13 cellular contexts compared by ENCODE assay signal in genomic region chr9:4713849-4714248, GRCh38. TPM values are rescaled to one million over a fixed set of nuclear protein-coding genes. Genes with fewer than 3 reads are reported as not detected.
DNase-seq lines count a peak whose midpoint lies in the region; ATAC-seq and TF ChIP-seq lines count a peak whose summit lies in the region.
"Had no signal": no experiment of that assay in that cellular context is flagged by ENCODE, and none has a peak within 500 bp of the region (broad histone marks: within the 10 kb centered on the region; RNA-seq: fewer than 3 reads in every experiment).

No MANE protein-coding gene starts in this region.

- H3K4me1 Mint-ChIP-seq in activated CD4-positive, alpha-beta memory T cell treated with anti-CD3 and anti-CD28 coated beads for 36 hours (ENCODE audit: low read depth), result no peaks in the 10 kb centered on the region
- no peaks in the 10 kb centered on the region for H3K4me1 Mint-ChIP-seq in activated CD4-positive, alpha-beta memory T cell treated with anti-CD3 and anti-CD28 coated beads, Interleukin-2, amount 10 ng/mL, durations not matched to agents 7 days and 5 days

- H3K36me3 ChIP-seq in WERI-Rb-1 (peaks cover 61% of the 10 kb centered on the region), esophagus muscularis mucosa (peaks cover 32 to 89% (median 68%) of the 10 kb centered on the region in 4 donors)

- H3K27me3 ChIP-seq in WERI-Rb-1 (ENCODE audit: insufficient read depth, low read depth, severe bottlenecking) (no peaks in the 10 kb centered on the region), esophagus muscularis mucosa (no peaks in the 10 kb centered on the region)

- no peak for TF ChIP-seq CTCF in WERI-Rb-1 (IDR thresholded peaks at IDR 0.05; ENCODE audit: low read depth, low read length)
- TF ChIP-seq CTCF in esophagus muscularis mucosa (IDR thresholded peaks at IDR 0.05), result no peak

- CTCF ChIA-PET in activated CD4-positive, alpha-beta memory T cell treated with anti-CD3 and anti-CD28 coated beads for 36 hours (lab: Charles Lee), result no interaction called here
- CTCF ChIA-PET in activated CD4-positive, alpha-beta memory T cell treated with anti-CD3 and anti-CD28 coated beads, Interleukin-2, amount 10 ng/mL, durations not matched to agents 7 days and 5 days (lab: Charles Lee), result no interaction called here

- intact Hi-C loops in activated CD4-positive, alpha-beta memory T cell treated with anti-CD3 and anti-CD28 coated beads for 36 hours (cut with micrococcal nuclease), result no loop called here
- intact Hi-C loops in left cardiac atrium (cut with DNase I) (no loop called here), esophagus muscularis mucosa (cut with DNase I) (no loop called here)

- H3K27ac ChIP-seq in WERI-Rb-1 (peak overlapping the region; percentile 25; the same call in 1 of the 2 replicates), esophagus muscularis mucosa (replicated peaks in 1 of 4) (no peak overlapping the region)

- no peak for DNase-seq in activated CD4-positive, alpha-beta memory T cell treated with anti-CD3 and anti-CD28 coated beads for 36 hours
- no peak for DNase-seq in activated CD4-positive, alpha-beta memory T cell treated with anti-CD3 and anti-CD28 coated beads, Interleukin-2, amount 10 ng/mL, durations not matched to agents 7 days and 5 days
- DNase-seq in WERI-Rb-1 (no peak), left cardiac atrium (no peak), esophagus muscularis mucosa (ENCODE audit: extremely low spot score) (no peak)
- no peak for DNase-seq in stimulated activated naive CD8-positive, alpha-beta T cell treated with anti-CD3 and anti-CD28 coated beads, Interleukin-15, Interleukin-2, amounts not matched to agents 100 U/mL and 50 U/mL, for 24 hours
- DNase-seq: effector memory CD8-positive, alpha-beta T cell; glutamatergic neuron; NCI-H1092 treated with DMSO at 0.1 percent for 48 hours; NCI-H446; substantia nigra had no signal

- TF ChIP-seq EP300 in esophagus muscularis mucosa (IDR thresholded peaks at IDR 0.05), result no peak

- peaks cover 0 to 10% (median 5%) of the 10 kb centered on the region in 4 donors for H3K4me1 ChIP-seq in esophagus muscularis mucosa

- no peaks in the 10 kb centered on the region for H3K27me3 Mint-ChIP-seq in activated CD4-positive, alpha-beta memory T cell treated with anti-CD3 and anti-CD28 coated beads for 36 hours
- H3K27me3 Mint-ChIP-seq in activated CD4-positive, alpha-beta memory T cell treated with anti-CD3 and anti-CD28 coated beads, Interleukin-2, amount 10 ng/mL, durations not matched to agents 7 days and 5 days, result no peaks in the 10 kb centered on the region
- H3K27me3 Mint-ChIP-seq: effector memory CD8-positive, alpha-beta T cell had no signal

- H3K4me3 ChIP-seq in WERI-Rb-1 (ENCODE audit: low read depth, low read length), result no peak overlapping the region
- H3K4me3 ChIP-seq in esophagus muscularis mucosa, result no peak overlapping the region

- POLR2A ChIA-PET in activated CD4-positive, alpha-beta memory T cell treated with anti-CD3 and anti-CD28 coated beads for 36 hours (lab: Charles Lee), result no interaction called here
- POLR2A ChIA-PET in activated CD4-positive, alpha-beta memory T cell treated with anti-CD3 and anti-CD28 coated beads, Interleukin-2, amount 10 ng/mL, durations not matched to agents 7 days and 5 days (lab: Charles Lee), result no interaction called here

- peaks cover 12% of the 10 kb centered on the region for H3K36me3 Mint-ChIP-seq in activated CD4-positive, alpha-beta memory T cell treated with anti-CD3 and anti-CD28 coated beads for 36 hours
- peaks cover 69% of the 10 kb centered on the region for H3K36me3 Mint-ChIP-seq in activated CD4-positive, alpha-beta memory T cell treated with anti-CD3 and anti-CD28 coated beads, Interleukin-2, amount 10 ng/mL, durations not matched to agents 7 days and 5 days (ENCODE audit: low read depth)

- 71% methylated on average over 7 of the region's 7 CpGs for WGBS in esophagus muscularis mucosa

- H3K9me3 ChIP-seq in WERI-Rb-1 (ENCODE audit: severe bottlenecking) (no peaks in the 10 kb centered on the region), esophagus muscularis mucosa (no peaks in the 10 kb centered on the region)

- no peak for TF ChIP-seq POLR2A in esophagus muscularis mucosa (IDR thresholded peaks at IDR 0.05; ENCODE audit: low read depth)

- no peak overlapping the region for H3K4me3 Mint-ChIP-seq in activated CD4-positive, alpha-beta memory T cell treated with anti-CD3 and anti-CD28 coated beads for 36 hours
- no peak overlapping the region for H3K4me3 Mint-ChIP-seq in activated CD4-positive, alpha-beta memory T cell treated with anti-CD3 and anti-CD28 coated beads, Interleukin-2, amount 10 ng/mL, durations not matched to agents 7 days and 5 days
- H3K4me3 Mint-ChIP-seq: effector memory CD8-positive, alpha-beta T cell had no signal

- ATAC-seq in left cardiac atrium (peak; percentile 15 to 49), GM19463 (IDR thresholded peaks at IDR 0.05; ENCODE audit: unreplicated experiment) (no peak), GM21723 (IDR thresholded peaks at IDR 0.05; ENCODE audit: unreplicated experiment) (no peak)
- ATAC-seq in stimulated activated naive CD8-positive, alpha-beta T cell treated with anti-CD3 and anti-CD28 coated beads, Interleukin-15, Interleukin-2, amounts not matched to agents 100 U/mL and 50 U/mL, for 24 hours, result peak; percentile 32
- ATAC-seq: effector memory CD8-positive, alpha-beta T cell had no signal

- H3K27ac Mint-ChIP-seq in activated CD4-positive, alpha-beta memory T cell treated with anti-CD3 and anti-CD28 coated beads for 36 hours, result peak overlapping the region; percentile 2
- H3K27ac Mint-ChIP-seq in activated CD4-positive, alpha-beta memory T cell treated with anti-CD3 and anti-CD28 coated beads, Interleukin-2, amount 10 ng/mL, durations not matched to agents 7 days and 5 days, result no peak overlapping the region
- H3K27ac Mint-ChIP-seq: effector memory CD8-positive, alpha-beta T cell had no signal

- peaks cover 5% of the 10 kb centered on the region for H3K9me3 Mint-ChIP-seq in activated CD4-positive, alpha-beta memory T cell treated with anti-CD3 and anti-CD28 coated beads for 36 hours
- H3K9me3 Mint-ChIP-seq in activated CD4-positive, alpha-beta memory T cell treated with anti-CD3 and anti-CD28 coated beads, Interleukin-2, amount 10 ng/mL, durations not matched to agents 7 days and 5 days, result peaks cover 4% of the 10 kb centered on the region
- H3K9me3 Mint-ChIP-seq: effector memory CD8-positive, alpha-beta T cell had no signal

RNA-seq across cellular contexts. Expression of gene AK3, which starts 27.2 kb away (rescaled TPM):
- total RNA-seq in activated CD4-positive, alpha-beta memory T cell treated with anti-CD3 and anti-CD28 coated beads for 36 hours, result 10 to 100 TPM; 33.8 to 34.5 TPM
- 10 to 100 TPM; 34.0 to 34.6 TPM for total RNA-seq in activated CD4-positive, alpha-beta memory T cell treated with anti-CD3 and anti-CD28 coated beads, Interleukin-2, amount 10 ng/mL, durations not matched to agents 7 days and 5 days
- total RNA-seq in left cardiac atrium (10 to 100 TPM; 91.1 to 98.8 TPM), esophagus muscularis mucosa (100 to 1,000 TPM in 3 of 4 donors, 10 to 100 TPM in 1; 90.0 to 129 (median 118) TPM)

RNA-seq across cellular contexts. Expression of gene CDC37L1, which starts 34.5 kb away (rescaled TPM):
- 10 to 100 TPM in 1 of 2 experiments, 1 to 10 TPM in 1; 9.7 to 11.0 TPM for total RNA-seq in activated CD4-positive, alpha-beta memory T cell treated with anti-CD3 and anti-CD28 coated beads for 36 hours
- total RNA-seq in activated CD4-positive, alpha-beta memory T cell treated with anti-CD3 and anti-CD28 coated beads, Interleukin-2, amount 10 ng/mL, durations not matched to agents 7 days and 5 days, result 10 to 100 TPM; 11.9 to 12.0 TPM
- total RNA-seq in left cardiac atrium (10 to 100 TPM; 32.5 to 41.6 TPM), esophagus muscularis mucosa (100 to 1,000 TPM in 1 of 4 donors, 10 to 100 TPM in 3; 78.3 to 115 (median 86.4) TPM)

RNA-seq across cellular contexts. Expression of gene SPATA6L, which starts 47.6 kb away (rescaled TPM):
- under 1 TPM; 0.48 to 0.59 TPM for total RNA-seq in activated CD4-positive, alpha-beta memory T cell treated with anti-CD3 and anti-CD28 coated beads for 36 hours
- under 1 TPM; 0.43 to 0.83 TPM for total RNA-seq in activated CD4-positive, alpha-beta memory T cell treated with anti-CD3 and anti-CD28 coated beads, Interleukin-2, amount 10 ng/mL, durations not matched to agents 7 days and 5 days
- total RNA-seq in left cardiac atrium (1 to 10 TPM in 1 of 2 donors, under 1 TPM in 1; 0.56 to 1.3 TPM), esophagus muscularis mucosa (1 to 10 TPM in 2 of 4 donors, under 1 TPM in 2; 0.23 to 1.7 (median 1.1) TPM)

RNA-seq across cellular contexts. Expression of gene PLPP6, which starts 51.8 kb away (rescaled TPM):
- 1 to 10 TPM; 4.4 to 4.6 TPM for total RNA-seq in activated CD4-positive, alpha-beta memory T cell treated with anti-CD3 and anti-CD28 coated beads for 36 hours
- total RNA-seq in activated CD4-positive, alpha-beta memory T cell treated with anti-CD3 and anti-CD28 coated beads, Interleukin-2, amount 10 ng/mL, durations not matched to agents 7 days and 5 days, result 10 to 100 TPM in 1 of 2 experiments, 1 to 10 TPM in 1; 9.6 to 10.3 TPM
- total RNA-seq in left cardiac atrium, result 1 to 10 TPM; 3.1 to 3.4 TPM
- total RNA-seq in esophagus muscularis mucosa, result 1 to 10 TPM; 3.8 to 6.3 (median 6.2) TPM

Comparison
In these comparisons a context has a peak if more than half of its experiments do, and no peak if none do; other contexts are left out.
1. ATAC-seq: peak in left cardiac atrium (2 of 2) and stimulated activated naive CD8-positive, alpha-beta T cell treated with anti-CD3 and anti-CD28 coated beads, Interleukin-15, Interleukin-2, amounts not matched to agents 100 U/mL and 50 U/mL, for 24 hours (single experiment); none in GM19463 (single experiment) and GM21723 (single experiment).